Comparison of ENCODE assay signal across 17 cellular contexts in the genomic region with DNA sequence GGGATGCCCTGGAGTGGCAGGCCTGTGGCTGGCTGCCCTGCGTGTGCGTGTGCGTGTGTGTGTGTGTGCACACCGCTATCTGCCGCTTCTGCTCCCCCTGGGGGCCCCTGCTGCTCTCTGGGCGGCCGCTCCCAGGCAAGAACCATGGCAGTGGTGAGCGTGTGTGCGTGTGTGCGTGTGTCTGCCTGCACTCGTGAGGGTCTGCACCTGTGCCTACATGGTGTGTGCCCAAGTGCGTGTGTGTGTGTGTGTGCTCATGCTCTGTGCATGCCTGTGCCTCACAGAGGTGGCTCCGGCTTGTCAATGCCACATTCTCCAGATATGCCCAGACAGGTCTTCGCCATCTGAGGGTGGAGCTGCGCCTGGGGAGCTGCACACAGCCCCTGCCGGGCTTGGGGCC. TPM values are rescaled to one million over a fixed set of nuclear protein-coding genes. Genes with fewer than 3 reads are reported as not detected.
"Had no signal": no experiment of that assay in that cellular context is flagged by ENCODE, and none has a peak within 500 bp of the region (broad histone marks: within the 10 kb centered on the region; RNA-seq: fewer than 3 reads in every experiment).

No MANE protein-coding gene starts in this region.

- FAIRE-seq: islet of Langerhans, small intestine had no signal

- H3K27me3 ChIP-seq: ascending aorta, vagina had no signal

- H3K27ac ChIP-seq: ascending aorta, cardiac muscle cell, tibial nerve, vagina had no signal

- ATAC-seq: activated T-helper 17 cell treated with anti-CD3 and anti-CD28 coated beads, Interleukin-2, amount 50 U/mL, for 72 hours; left lobe of liver; right cardiac atrium had no signal

- H3K9me3 ChIP-seq: ascending aorta, vagina had no signal

- DNase-seq: activated CD4-positive, alpha-beta T cell treated with anti-CD3 and anti-CD28 coated beads, Interleukin-2, amount 10 ng/mL, durations not matched to agents 7 days and 5 days; activated CD4-positive, CD25-positive, alpha-beta regulatory T cell; activated naive CD4-positive, alpha-beta T cell treated with anti-CD3 and anti-CD28 coated beads, Interleukin-2, amount 10 ng/mL, durations not matched to agents 7 days and 5 days; erythroblast; natural killer cell; nucleus accumbens; right cardiac atrium; stimulated activated CD4-positive, alpha-beta T cell treated with anti-CD3 and anti-CD28 coated beads, Interleukin-4, amount 100 ng/mL, for 24 hours; stimulated activated naive CD4-positive, alpha-beta T cell had no signal

- H3K36me3 ChIP-seq: ascending aorta, cardiac muscle cell, tibial nerve, vagina had no signal

- H3K4me1 ChIP-seq: ascending aorta, tibial nerve had no signal

- H3K4me3 ChIP-seq: ascending aorta, cardiac muscle cell, tibial nerve, vagina had no signal

RNA-seq across cellular contexts. Expression of a gene that starts 45.0 kb away (rescaled TPM):
- total RNA-seq: ascending aorta had no signal
